In genomic region chr5:141320225-141321169, GRCh38 we compare ENCODE assay signal across 8 cellular contexts. TPM values are rescaled to one million over a fixed set of nuclear protein-coding genes. Genes with fewer than 3 reads are reported as not detected.
DNase-seq lines count a peak whose midpoint lies in the region; TF ChIP-seq lines count a peak whose summit lies in the region.

TSS of gene TAF7 (minus strand) at chr5:141320784. CDS start at chr5:141320044, 740 bp downstream.

- peaks cover 25% of the 10 kb centered on the region for H3K4me1 Mint-ChIP-seq in HFFc6 (ENCODE audit: low read depth)
- peaks cover 24% of the 10 kb centered on the region for H3K4me1 Mint-ChIP-seq in activated naive CD4-positive, alpha-beta T cell treated with anti-CD3 and anti-CD28 coated beads, Interleukin-2, amount 10 ng/mL, durations not matched to agents 7 days and 5 days

- DNase-seq in GM10248 (ENCODE audit: extremely low spot score) = peak; percentile 93
- peak; percentile 90 for DNase-seq in HFFc6
- peak; percentile 93 for DNase-seq in NB4 (ENCODE audit: low read depth)
- DNase-seq in SK-N-MC (ENCODE audit: low read depth, low spot score) = peak; percentile 86
- peak; percentile 94 for DNase-seq in activated naive CD4-positive, alpha-beta T cell treated with anti-CD3 and anti-CD28 coated beads, Interleukin-2, amount 10 ng/mL, durations not matched to agents 7 days and 5 days
- DNase-seq in globus pallidus (ENCODE audit: low spot score) = peak; percentile 91
- DNase-seq in nucleus accumbens (lab: John Stamatoyannopoulos, UW) = peak in 55 of 56 donors; percentile 39 to 94 (median 84)
- DNase-seq in suprapubic skin (ENCODE audit: low spot score in 2 of 2) = peak; percentile 92 to 94

- peaks cover 51% of the 10 kb centered on the region for H3K36me3 Mint-ChIP-seq in HFFc6 (ENCODE audit: low read depth)
- peaks cover 55% of the 10 kb centered on the region for H3K36me3 Mint-ChIP-seq in activated naive CD4-positive, alpha-beta T cell treated with anti-CD3 and anti-CD28 coated beads, Interleukin-2, amount 10 ng/mL, durations not matched to agents 7 days and 5 days

- TF ChIP-seq POLR2A in NB4 (IDR thresholded peaks at IDR 0.05; ENCODE audit: extremely low read depth, insufficient read length) = peak; percentile 97
- peak; percentile 84 to 96 for TF ChIP-seq POLR2A in suprapubic skin (IDR thresholded peaks at IDR 0.05)

- peaks cover 23% of the 10 kb centered on the region for H3K27me3 Mint-ChIP-seq in HFFc6 (ENCODE audit: insufficient read depth)
- peaks cover 7% of the 10 kb centered on the region for H3K27me3 Mint-ChIP-seq in activated naive CD4-positive, alpha-beta T cell treated with anti-CD3 and anti-CD28 coated beads, Interleukin-2, amount 10 ng/mL, durations not matched to agents 7 days and 5 days

- H3K36me3 ChIP-seq in SK-N-MC (ENCODE audit: insufficient read depth, low read length) = peaks cover 43% of the 10 kb centered on the region
- peaks cover 28% of the 10 kb centered on the region for H3K36me3 ChIP-seq in suprapubic skin

- H3K4me1 ChIP-seq in suprapubic skin = peaks cover 7% of the 10 kb centered on the region

- TF ChIP-seq CTCF in GM10248 (IDR thresholded peaks at IDR 0.05; ENCODE audit: control extremely low read depth, extremely low read depth, low read depth, missing control alignments) (peak; percentile 95), HFFc6 (IDR thresholded peaks at IDR 0.05) (peak; percentile 94), NB4 (IDR thresholded peaks at IDR 0.05; ENCODE audit: low read depth, low read length) (peak; percentile 68), suprapubic skin (IDR thresholded peaks at IDR 0.05) (peak; percentile 69 to 83)

- H3K27ac Mint-ChIP-seq in HFFc6 = peak within 1 kb of the TSS; percentile 100
- H3K27ac Mint-ChIP-seq in activated naive CD4-positive, alpha-beta T cell treated with anti-CD3 and anti-CD28 coated beads, Interleukin-2, amount 10 ng/mL, durations not matched to agents 7 days and 5 days = peak within 1 kb of the TSS; percentile 98

- H3K4me3 Mint-ChIP-seq in HFFc6 = peak within 1 kb of the TSS; percentile 98
- H3K4me3 Mint-ChIP-seq in activated naive CD4-positive, alpha-beta T cell treated with anti-CD3 and anti-CD28 coated beads, Interleukin-2, amount 10 ng/mL, durations not matched to agents 7 days and 5 days = peak within 1 kb of the TSS; percentile 87

- POLR2A ChIA-PET in GM10248 (lab: Yijun Ruan, JAX) = interaction anchor here (0.6 to 1.7 kb wide), 4 partner anchors 10 to 985 kb away, joined by 3 to 4 read pairs (median 4); partner anchors contain the start of genes DIAPH1 and PCDHGA1

- H3K27me3 ChIP-seq in suprapubic skin = no peaks in the 10 kb centered on the region

- H3K27ac ChIP-seq in SK-N-MC = peak within 1 kb of the TSS; percentile 98
- H3K27ac ChIP-seq in suprapubic skin = peak within 1 kb of the TSS; percentile 98

- H3K9me3 ChIP-seq in SK-N-MC (ENCODE audit: low read depth, low read length) = peaks cover 28% of the 10 kb centered on the region
- H3K9me3 ChIP-seq in suprapubic skin = peaks cover 41% of the 10 kb centered on the region

- H3K9ac ChIP-seq in SK-N-MC (ENCODE audit: insufficient read length) = peak within 1 kb of the TSS; percentile 99

- 1% methylated on average over 41 of the region's 67 CpGs for WGBS in suprapubic skin

- no peak for TF ChIP-seq EP300 in suprapubic skin (IDR thresholded peaks at IDR 0.05)

- H3K9me3 Mint-ChIP-seq in HFFc6 = peaks cover 64% of the 10 kb centered on the region
- H3K9me3 Mint-ChIP-seq in activated naive CD4-positive, alpha-beta T cell treated with anti-CD3 and anti-CD28 coated beads, Interleukin-2, amount 10 ng/mL, durations not matched to agents 7 days and 5 days = peaks cover 46% of the 10 kb centered on the region

- H3K4me3 ChIP-seq in NB4 (ENCODE audit: low read depth, low read length) (peak within 1 kb of the TSS; percentile 91), SK-N-MC (peak within 1 kb of the TSS; percentile 92), suprapubic skin (peak within 1 kb of the TSS; percentile 73)

- CTCF ChIA-PET in GM10248 (lab: Yijun Ruan, JAX) = interaction anchor here (0.6 to 4.4 kb wide), 42 partner anchors 9 to 602 kb away, joined by 3 to 53 read pairs (median 4); partner anchors contain the start of genes PCDHGA1, PCDHGA10, PCDHGA11 and PCDHGA2
- CTCF ChIA-PET in activated naive CD4-positive, alpha-beta T cell treated with anti-CD3 and anti-CD28 coated beads, Interleukin-2, amount 10 ng/mL, durations not matched to agents 7 days and 5 days (lab: Charles Lee) = interaction anchor here (0.6 to 2.1 kb wide), 14 partner anchors 10 to 765 kb away, joined by 3 to 23 read pairs (median 4); partner anchors contain the start of genes PCDHGA1, PCDHGA10, PCDHGA2 and PCDHGA3

RNA-seq across cellular contexts. Expression of gene TAF7, which starts in this region (rescaled TPM):
- 10 to 100 TPM; 72.7 to 98.9 (median 74.8) TPM for total RNA-seq in HFFc6 (2021; fragmentation: NEBNext Ultra II Directional; extraction: Animal tissue kit (Norgen Biotek cat#: 25700))
- total RNA-seq in suprapubic skin = 10 to 100 TPM; 47.3 to 70.3 (median 62.7) TPM

Comparison
In these comparisons a context has a peak if more than half of its experiments do, and no peak if none do; other contexts are left out.
1. Peak in every context shown above with its lines: DNase-seq, H3K4me3 ChIP-seq and H3K27ac ChIP-seq.